30 cellular contexts compared by ENCODE assay signal in the genomic region with DNA sequence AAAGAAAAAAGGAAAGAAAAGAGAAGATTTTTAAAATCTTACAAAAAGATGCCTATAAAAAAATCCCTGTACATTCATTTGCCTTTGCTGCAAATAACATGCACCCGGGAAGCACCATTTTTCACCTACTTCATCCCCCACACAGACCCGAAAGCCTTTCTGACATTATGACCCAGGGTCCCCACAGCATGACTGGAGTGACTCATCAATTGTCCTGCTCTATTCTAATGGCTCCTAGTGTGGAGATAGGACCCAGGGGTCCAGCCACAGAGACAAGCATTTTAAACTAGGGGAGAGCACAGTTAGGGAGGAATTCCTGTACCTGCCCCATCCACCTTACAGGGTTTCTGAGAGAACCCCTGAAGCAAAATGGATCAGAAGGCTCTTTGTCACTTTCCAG.
"Had no signal": no experiment of that assay in that cellular context is flagged by ENCODE, and none has a peak within 500 bp of the region (broad histone marks: within the 10 kb centered on the region; RNA-seq: fewer than 3 reads in every experiment).

No MANE protein-coding gene starts in this region.

- H3K4me1 ChIP-seq: adrenal gland, body of pancreas, breast epithelium, Peyer's patch had no signal

- H3K4me2 ChIP-seq: KMS-11 had no signal

- H3K4me3 ChIP-seq: adrenal gland, body of pancreas, breast epithelium, Peyer's patch had no signal

- H3K9me3 ChIP-seq: adrenal gland, body of pancreas had no signal

- H3K27me3 ChIP-seq: adrenal gland, body of pancreas, breast epithelium, Peyer's patch had no signal

- ATAC-seq: activated CD8-positive, alpha-beta T cell treated with anti-CD3 and anti-CD28 coated beads, Interleukin-2, amount 10 ng/mL, durations not matched to agents 7 days and 5 days; body of pancreas; PC-3 had no signal

- H3K9ac ChIP-seq: KMS-11 had no signal

- H3K36me3 ChIP-seq: adrenal gland, breast epithelium, Peyer's patch, WERI-Rb-1 had no signal

- H3K27ac ChIP-seq: adrenal gland, body of pancreas, breast epithelium, KMS-11, Peyer's patch, WERI-Rb-1 had no signal

- DNase-seq: activated CD4-positive, alpha-beta T cell treated with anti-CD3 and anti-CD28 coated beads for 1 hour; activated CD4-positive, alpha-beta T cell treated with anti-CD3 and anti-CD28 coated beads, Interleukin-2, amount 10 ng/mL, durations not matched to agents 7 days and 5 days; activated CD4-positive, alpha-beta T cell treated with anti-CD3 and anti-CD28 coated beads, Interleukin-2, amount 50 U/mL, for 48 hours; activated CD4-positive, CD25-positive, alpha-beta regulatory T cell; activated CD8-positive, alpha-beta T cell treated with anti-CD3 and anti-CD28 coated beads, Interleukin-2, amount 10 ng/mL, durations not matched to agents 7 days and 5 days; activated gamma-delta T cell; activated naive CD4-positive, alpha-beta T cell treated with Interleukin-2 at 50 U/mL for 16 hours; activated T-cell treated with anti-CD3 and anti-CD28 coated beads, Interleukin-2, amount 50 U/mL, for 24 hours; adrenal gland; body of pancreas; MM.1S; MV-4-11; NCI-H1092; NCI-H1436 treated with DMSO at 0.1 percent for 48 hours; NCI-H1694 treated with DMSO at 0.1 percent for 48 hours; NCI-H2029; NCI-H345; NCI-H524 treated with DMSO at 0.1 percent for 48 hours; NK-92 treated with Interleukin-12 subunit alpha and Interleukin-12 subunit beta, amount 100 ng/mL, for 24 hours; PC-3; Peyer's patch; RPMI8226; SW 1271; T-helper 1 cell; T-helper 2 cell; T-helper 9 cell; WERI-Rb-1 had no signal

- FAIRE-seq: astrocyte had no signal
